Comparison of ENCODE assay signal across 26 cellular contexts in genomic region chr20:50826121-50826520, GRCh38. TPM values are rescaled to one million over a fixed set of nuclear protein-coding genes. Genes with fewer than 3 reads are reported as not detected.
DNase-seq lines count a peak whose midpoint lies in the region; ATAC-seq and TF ChIP-seq lines count a peak whose summit lies in the region.
"Had no signal": no experiment of that assay in that cellular context is flagged by ENCODE, and none has a peak within 500 bp of the region (broad histone marks: within the 10 kb centered on the region; RNA-seq: fewer than 3 reads in every experiment).

No MANE protein-coding gene starts in this region.

- intact Hi-C loops in left lung (cut with DNase I) (no loop called here), vagina (cut with DNase I) (no loop called here), uterus (cut with DNase I; ENCODE audit: low total_unique reads) (no loop called here)

- TF ChIP-seq POLR2A in vagina (IDR thresholded peaks at IDR 0.05) (no peak), uterus (IDR thresholded peaks at IDR 0.05) (no peak)

- H3K4me3 Mint-ChIP-seq in activated naive CD4-positive, alpha-beta T cell treated with anti-CD3 and anti-CD28 coated beads, Interleukin-2, amount 50 U/mL, for 24 hours, result no peak overlapping the region
- no peak overlapping the region for H3K4me3 Mint-ChIP-seq in activated naive CD8-positive, alpha-beta T cell
- H3K4me3 Mint-ChIP-seq: central memory CD8-positive, alpha-beta T cell; nephron; stimulated activated naive CD8-positive, alpha-beta T cell treated with anti-CD3 and anti-CD28 coated beads, Interleukin-15, Interleukin-2, amounts not matched to agents 100 ng/mL and 50 ng/mL, for 24 hours had no signal

- H3K4me1 ChIP-seq in left lung (no peaks in the 10 kb centered on the region), vagina (peaks cover 8% of the 10 kb centered on the region), uterus (no peaks in the 10 kb centered on the region)

- no peak for DNase-seq in activated naive CD4-positive, alpha-beta T cell treated with Interleukin-2 at 50 U/mL for 16 hours
- DNase-seq in left lung, result no peak
- DNase-seq in vagina (ENCODE audit: extremely low spot score in 2 of 2), result no peak
- DNase-seq in uterus, result no peak
- DNase-seq in activated gamma-delta T cell (lab: John Stamatoyannopoulos, UW), result no peak
- DNase-seq: activated CD4-positive, alpha-beta T cell treated with anti-CD3 and anti-CD28 coated beads for 1 hour; activated effector memory CD4-positive, alpha-beta T cell treated with Interleukin-2 at 50 U/mL for 16 hours; anterior cingulate cortex; DMS153; erythroblast; GF-D8; kidney glomerular epithelial cell; mesendoderm; NCI-H1694; NCI-H2171 treated with DMSO at 0.1 percent for 48 hours; NCI-H69; T1000; trophoblast cell had no signal

- peak overlapping the region; percentile 39 for H3K27ac Mint-ChIP-seq in activated naive CD4-positive, alpha-beta T cell treated with anti-CD3 and anti-CD28 coated beads, Interleukin-2, amount 50 U/mL, for 24 hours
- peak overlapping the region; percentile 55 for H3K27ac Mint-ChIP-seq in activated naive CD8-positive, alpha-beta T cell
- H3K27ac Mint-ChIP-seq: stimulated activated naive CD8-positive, alpha-beta T cell treated with anti-CD3 and anti-CD28 coated beads, Interleukin-15, Interleukin-2, amounts not matched to agents 100 ng/mL and 50 ng/mL, for 24 hours had no signal

- H3K9me3 Mint-ChIP-seq in activated naive CD4-positive, alpha-beta T cell treated with anti-CD3 and anti-CD28 coated beads, Interleukin-2, amount 50 U/mL, for 24 hours, result no peaks in the 10 kb centered on the region
- H3K9me3 Mint-ChIP-seq in activated naive CD8-positive, alpha-beta T cell (ENCODE audit: low read depth), result no peaks in the 10 kb centered on the region
- H3K9me3 Mint-ChIP-seq: central memory CD8-positive, alpha-beta T cell; nephron; stimulated activated naive CD8-positive, alpha-beta T cell treated with anti-CD3 and anti-CD28 coated beads, Interleukin-15, Interleukin-2, amounts not matched to agents 100 ng/mL and 50 ng/mL, for 24 hours had no signal

- H3K27me3 ChIP-seq in left lung, result no peaks in the 10 kb centered on the region
- no peaks in the 10 kb centered on the region for H3K27me3 ChIP-seq in vagina
- no peaks in the 10 kb centered on the region for H3K27me3 ChIP-seq in uterus

- TF ChIP-seq CTCF in left lung (IDR thresholded peaks at IDR 0.05) (no peak), vagina (IDR thresholded peaks at IDR 0.05) (no peak), uterus (IDR thresholded peaks at IDR 0.05) (no peak)

- no peak overlapping the region for H3K4me3 ChIP-seq in left lung
- no peak overlapping the region for H3K4me3 ChIP-seq in vagina
- H3K4me3 ChIP-seq in uterus, result no peak overlapping the region
- H3K4me3 ChIP-seq: K562 had no signal

- no peaks in the 10 kb centered on the region for H3K4me1 Mint-ChIP-seq in activated naive CD4-positive, alpha-beta T cell treated with anti-CD3 and anti-CD28 coated beads, Interleukin-2, amount 50 U/mL, for 24 hours
- H3K4me1 Mint-ChIP-seq in activated naive CD8-positive, alpha-beta T cell (ENCODE audit: low read depth), result peaks cover 13% of the 10 kb centered on the region
- H3K4me1 Mint-ChIP-seq: central memory CD8-positive, alpha-beta T cell had no signal

- H3K9me3 ChIP-seq in left lung, result no peaks in the 10 kb centered on the region
- H3K9me3 ChIP-seq in vagina, result no peaks in the 10 kb centered on the region
- no peaks in the 10 kb centered on the region for H3K9me3 ChIP-seq in uterus

- H3K36me3 Mint-ChIP-seq in activated naive CD4-positive, alpha-beta T cell treated with anti-CD3 and anti-CD28 coated beads, Interleukin-2, amount 50 U/mL, for 24 hours, result peaks cover 6% of the 10 kb centered on the region
- H3K36me3 Mint-ChIP-seq in activated naive CD8-positive, alpha-beta T cell, result peaks cover 12% of the 10 kb centered on the region

- no peaks in the 10 kb centered on the region for H3K27me3 Mint-ChIP-seq in activated naive CD4-positive, alpha-beta T cell treated with anti-CD3 and anti-CD28 coated beads, Interleukin-2, amount 50 U/mL, for 24 hours
- H3K27me3 Mint-ChIP-seq in activated naive CD8-positive, alpha-beta T cell, result no peaks in the 10 kb centered on the region
- H3K27me3 Mint-ChIP-seq: central memory CD8-positive, alpha-beta T cell; stimulated activated naive CD8-positive, alpha-beta T cell treated with anti-CD3 and anti-CD28 coated beads, Interleukin-15, Interleukin-2, amounts not matched to agents 100 ng/mL and 50 ng/mL, for 24 hours had no signal

- H3K36me3 ChIP-seq in left lung (no peaks in the 10 kb centered on the region), vagina (no peaks in the 10 kb centered on the region), uterus (no peaks in the 10 kb centered on the region)

- peak; percentile 19 for ATAC-seq in left lung
- no peak for ATAC-seq in HG02588 (IDR thresholded peaks at IDR 0.05; ENCODE audit: unreplicated experiment)
- ATAC-seq: K562, Right ventricle myocardium inferior had no signal

- no peak overlapping the region for H3K27ac ChIP-seq in left lung
- peak overlapping the region; percentile 11 for H3K27ac ChIP-seq in vagina
- H3K27ac ChIP-seq in uterus, result no peak overlapping the region

RNA-seq across cellular contexts. Expression of gene BCAS4, which starts 31.3 kb away (rescaled TPM):
- total RNA-seq in left lung, result 1 to 10 TPM; 2.9 to 4.6 TPM
- 1.7 TPM for total RNA-seq in vagina
- total RNA-seq in uterus, result 1 to 10 TPM in 2 of 4 donors, under 1 TPM in 1, not detected in 1; under 0.01 to 9.1 (median 3.5) TPM
